ENCODE assay signal across 19 cellular contexts in genomic region chr17:3585826-3586225, GRCh38. TPM values are rescaled to one million over a fixed set of nuclear protein-coding genes. Genes with fewer than 3 reads are reported as not detected.
DNase-seq lines count a peak whose midpoint lies in the region; ATAC-seq and TF ChIP-seq lines count a peak whose summit lies in the region.
"Had no signal": no experiment of that assay in that cellular context is flagged by ENCODE, and none has a peak within 500 bp of the region (broad histone marks: within the 10 kb centered on the region; RNA-seq: fewer than 3 reads in every experiment).

No MANE protein-coding gene starts in this region.

- H3K9me3 Mint-ChIP-seq in endodermal cell = no peaks in the 10 kb centered on the region
- H3K9me3 Mint-ChIP-seq: CD4-positive, alpha-beta memory T cell had no signal

- no peaks in the 10 kb centered on the region for H3K4me1 Mint-ChIP-seq in endodermal cell

- H3K4me2 ChIP-seq in BLaER1 (peak overlapping the region; percentile 19; the same call in 1 of the 2 replicates), osteoblast (ENCODE audit: insufficient read depth, low read length) (no peak overlapping the region)
- H3K4me2 ChIP-seq: A549 had no signal

- ATAC-seq in HG02981 (IDR thresholded peaks at IDR 0.05; ENCODE audit: unreplicated experiment) (no peak), GM21723 (IDR thresholded peaks at IDR 0.05; ENCODE audit: unreplicated experiment) (no peak)

- H3K27ac ChIP-seq in BLaER1 (peak overlapping the region; percentile 41; the same call in 1 of the 2 replicates), endodermal cell (ENCODE audit: low read depth, low read length) (no peak overlapping the region), osteoblast (ENCODE audit: low read depth, low read length) (no peak overlapping the region)
- H3K27ac ChIP-seq: A549 had no signal

- peaks cover 37% of the 10 kb centered on the region for H3K36me3 Mint-ChIP-seq in endodermal cell (ENCODE audit: low read depth)

- H3K9ac ChIP-seq in BLaER1 (no peak overlapping the region), endodermal cell (ENCODE audit: extremely low read depth, low read length, poor library complexity, severe bottlenecking) (no peak overlapping the region)

- H4K20me1 ChIP-seq in BLaER1 (no peaks in the 10 kb centered on the region), osteoblast (ENCODE audit: insufficient read depth, low read length) (no peaks in the 10 kb centered on the region)

- no peak overlapping the region for H3K27ac Mint-ChIP-seq in endodermal cell
- H3K27ac Mint-ChIP-seq: CD4-positive, alpha-beta memory T cell had no signal

- H3K27me3 ChIP-seq in BLaER1 (no peaks in the 10 kb centered on the region), H7 (ENCODE audit: control insufficient read depth, insufficient read depth, low read length) (no peaks in the 10 kb centered on the region), endodermal cell (ENCODE audit: control insufficient read depth, insufficient read depth, low read length, poor library complexity, severe bottlenecking) (no peaks in the 10 kb centered on the region), osteoblast (ENCODE audit: insufficient read depth, low read length) (no peaks in the 10 kb centered on the region)
- H3K27me3 ChIP-seq: BE2C had no signal

- TF ChIP-seq CTCF in endodermal cell (conservative IDR thresholded peaks at IDR 0.05) (no peak), osteoblast (IDR thresholded peaks at IDR 0.05; ENCODE audit: extremely low read depth, low read depth, low read length) (no peak)

- H3K9me3 ChIP-seq in BLaER1 = no peaks in the 10 kb centered on the region
- no peaks in the 10 kb centered on the region for H3K9me3 ChIP-seq in endodermal cell (ENCODE audit: control insufficient read depth, low read length)
- H3K9me3 ChIP-seq in osteoblast (ENCODE audit: low read depth, low read length) = no peaks in the 10 kb centered on the region
- H3K9me3 ChIP-seq: A549, BE2C had no signal

- no peak overlapping the region for H3K4me3 ChIP-seq in BLaER1
- H3K4me3 ChIP-seq in H7 (ENCODE audit: insufficient read depth, low read depth, low read length) = no peak overlapping the region
- H3K4me3 ChIP-seq in endodermal cell (ENCODE audit: low read length) = no peak overlapping the region
- no peak overlapping the region for H3K4me3 ChIP-seq in osteoblast (ENCODE audit: insufficient read depth, low read length)
- H3K4me3 ChIP-seq: A549 had no signal

- H3K27me3 Mint-ChIP-seq in endodermal cell (ENCODE audit: insufficient read depth) = no peaks in the 10 kb centered on the region
- H3K27me3 Mint-ChIP-seq: CD4-positive, alpha-beta memory T cell had no signal

- H3K79me2 ChIP-seq in osteoblast (ENCODE audit: insufficient read depth, low read length) = no peaks in the 10 kb centered on the region

- H3K4me1 ChIP-seq in BLaER1 (peaks cover 40% of the 10 kb centered on the region), endodermal cell (ENCODE audit: control insufficient read depth, insufficient read depth, low read length) (no peaks in the 10 kb centered on the region), osteoblast (ENCODE audit: insufficient read depth, low read length) (no peaks in the 10 kb centered on the region)
- H3K4me1 ChIP-seq: A549, BE2C had no signal

- WGBS in endodermal cell (ENCODE audit: insufficient coverage in 1 of 2, insufficient read length in 1 of 2), 2 experiments = 95 to 98% methylated on average over 8 to 17 of the region's 17 CpGs

- H2AFZ ChIP-seq in osteoblast (ENCODE audit: low read length) = no peak overlapping the region

- DNase-seq in H7 (peak; percentile 46), endodermal cell (peak; percentile 43), osteoblast (ENCODE audit: insufficient read length, low spot score, missing footprints) (peak; percentile 32), NCI-H187 (lab: John Stamatoyannopoulos, UW) (no peak)
- DNase-seq: 8988T; ACHN; AML-193; BE2C; C1 segment of cervical spinal cord; Calu3; CD4-positive, alpha-beta memory T cell; COR-L47; DND-41; GOT3; HCEC 1CT had no signal

- peaks cover 59% of the 10 kb centered on the region for H3K36me3 ChIP-seq in BLaER1
- peaks cover 2% of the 10 kb centered on the region for H3K36me3 ChIP-seq in H7 (replicated peaks; ENCODE audit: control insufficient read depth, insufficient read depth, low read length)
- H3K36me3 ChIP-seq in endodermal cell (ENCODE audit: control insufficient read depth, insufficient read depth, low read length) = peaks cover 12% of the 10 kb centered on the region
- H3K36me3 ChIP-seq in osteoblast (ENCODE audit: insufficient read depth, low read length) = peaks cover 3% of the 10 kb centered on the region
- H3K36me3 ChIP-seq: BE2C had no signal

- H3K4me3 Mint-ChIP-seq in endodermal cell = no peak overlapping the region
- H3K4me3 Mint-ChIP-seq: CD4-positive, alpha-beta memory T cell had no signal

RNA-seq across cellular contexts. Expression of gene TRPV1, which starts 23.4 kb away (rescaled TPM):
- total RNA-seq in H7 (2014; rRNA removed; shearing (Covaris generic)) = 3.0 and 3.1 TPM in 2 replicates
- 1 to 10 TPM; 8.0 to 9.2 TPM for total RNA-seq in endodermal cell
- 5.1 TPM for polyA plus RNA-seq in endodermal cell (2013, experiment 1 of 2)
- 4.4 TPM for polyA plus RNA-seq in endodermal cell (2013, experiment 2 of 2)
- 2.4 and 2.5 TPM in 2 replicates for total RNA-seq in osteoblast

RNA-seq across cellular contexts. Expression of gene TRPV3, which starts 28.2 kb away (rescaled TPM):
- 0.69 and 2.5 TPM in 2 replicates for total RNA-seq in H7 (2014; rRNA removed; shearing (Covaris generic))
- total RNA-seq in endodermal cell (10 to 100 TPM in 1 of 2 donors, 1 to 10 TPM in 1; 6.2 to 11.3 TPM), osteoblast (0.29 and 0.36 TPM in 2 replicates)
- polyA plus RNA-seq in endodermal cell (2013, experiment 1 of 2) = 3.8 TPM
- polyA plus RNA-seq in endodermal cell (2013, experiment 2 of 2) = 3.8 TPM
- polyA plus RNA-seq: CD4-positive, alpha-beta memory T cell had no signal

RNA-seq across cellular contexts. Expression of gene SHPK, which starts 50.2 kb away (rescaled TPM):
- 22.9 and 27.0 TPM in 2 replicates for total RNA-seq in H7 (2014; rRNA removed; shearing (Covaris generic))
- total RNA-seq in endodermal cell (10 to 100 TPM; 35.2 to 46.4 TPM), osteoblast (8.3 and 13.8 TPM in 2 replicates)
- 18.2 TPM for polyA plus RNA-seq in endodermal cell (2013, experiment 1 of 2)
- polyA plus RNA-seq in endodermal cell (2013, experiment 2 of 2) = 18.6 TPM

RNA-seq across cellular contexts. Expression of gene CTNS, which starts 50.7 kb away (rescaled TPM):
- 9.6 and 17.9 TPM in 2 replicates for total RNA-seq in H7 (2014; rRNA removed; shearing (Covaris generic))
- total RNA-seq in endodermal cell (10 to 100 TPM; 17.2 to 18.8 TPM), osteoblast (34.7 and 46.0 TPM in 2 replicates)
- 16.9 TPM for polyA plus RNA-seq in endodermal cell (2013, experiment 1 of 2)
- polyA plus RNA-seq in endodermal cell (2013, experiment 2 of 2) = 14.1 TPM

Comparison
In these comparisons a context has a peak if more than half of its experiments do, and no peak if none do; other contexts are left out.
1. DNase-seq: peak in H7 (single experiment), endodermal cell (single experiment) and osteoblast (single experiment); none in NCI-H187 (0 of 2).